15 cellular contexts compared by ENCODE assay signal in genomic region chr12:2792670-2793500, GRCh38. TPM values are rescaled to one million over a fixed set of nuclear protein-coding genes. Genes with fewer than 3 reads are reported as not detected.
DNase-seq lines count a peak whose midpoint lies in the region; ATAC-seq and TF ChIP-seq lines count a peak whose summit lies in the region.
"Had no signal": no experiment of that assay in that cellular context is flagged by ENCODE, and none has a peak within 500 bp of the region (broad histone marks: within the 10 kb centered on the region; RNA-seq: fewer than 3 reads in every experiment).

No MANE protein-coding gene starts in this region.

- DNase-seq in MCF 10A (ENCODE audit: unreplicated experiment) = no peak
- DNase-seq in breast epithelium (ENCODE audit: low spot score in 2 of 2) = no peak
- no peak for DNase-seq in activated CD8-positive, alpha-beta T cell treated with anti-CD3 and anti-CD28 coated beads for 36 hours
- DNase-seq in memory B cell (ENCODE audit: low spot score in 2 of 2) = no peak
- no peak for DNase-seq in nucleus accumbens (lab: John Stamatoyannopoulos, UW)
- no peak for DNase-seq in NCI-H146 treated with DMSO at 0.1 percent for 48 hours (lab: John Stamatoyannopoulos, UW; ENCODE audit: unreplicated experiment)
- no peak for DNase-seq in left ventricle myocardium inferior
- DNase-seq: activated CD4-positive, alpha-beta T cell treated with anti-CD3 and anti-CD28 coated beads for 48 hours; DMS79; NCI-H2029 treated with DMSO at 0.1 percent for 48 hours; NCI-H526 treated with DMSO at 0.1 percent for 48 hours had no signal

- TF ChIP-seq CTCF in MCF 10A (IDR thresholded peaks at IDR 0.05; ENCODE audit: unreplicated experiment) (no peak), breast epithelium (IDR thresholded peaks at IDR 0.05) (no peak), left ventricle myocardium inferior (IDR thresholded peaks at IDR 0.05; ENCODE audit: borderline replicate concordance) (no peak)
- no peak for TF ChIP-seq CTCF in activated CD8-positive, alpha-beta T cell treated with anti-CD3 and anti-CD28 coated beads for 36 hours (IDR thresholded peaks at IDR 0.05)

- no TSS peak for BruUV-seq in MCF 10A (replicated peaks; lab: Mats Ljungman, UMichigan)

- peak overlapping the region; percentile 72 for H3K4me3 Mint-ChIP-seq in MCF 10A (ENCODE audit: unreplicated experiment)
- peak overlapping the region; percentile 72 for H3K4me3 Mint-ChIP-seq in activated CD8-positive, alpha-beta T cell treated with anti-CD3 and anti-CD28 coated beads for 36 hours
- H3K4me3 Mint-ChIP-seq in memory B cell = peak overlapping the region; percentile 88

- H3K36me3 Mint-ChIP-seq in MCF 10A (ENCODE audit: insufficient read depth, unreplicated experiment) (peaks cover 20% of the 10 kb centered on the region), memory B cell (no peaks in the 10 kb centered on the region)
- H3K36me3 Mint-ChIP-seq in activated CD8-positive, alpha-beta T cell treated with anti-CD3 and anti-CD28 coated beads for 36 hours (ENCODE audit: low read depth) = peaks cover 21% of the 10 kb centered on the region

- CTCF ChIA-PET in MCF 10A (lab: Yijun Ruan, JAX) = interaction anchor here (0.8 to 1.3 kb wide), 4 partner anchors 9 to 1158 kb away, joined by 3 to 5 read pairs (median 4); no protein-coding TSS in a partner anchor
- CTCF ChIA-PET in activated CD8-positive, alpha-beta T cell treated with anti-CD3 and anti-CD28 coated beads for 36 hours (lab: Charles Lee) = interaction anchor here (1.5 to 3.6 kb wide), 3 partner anchors 9 to 110 kb away, joined by 7 to 12 read pairs (median 11); no protein-coding TSS in a partner anchor

- H3K4me3 ChIP-seq in breast epithelium = no peak overlapping the region
- H3K4me3 ChIP-seq in left ventricle myocardium inferior = no peak overlapping the region
- H3K4me3 ChIP-seq: prostate gland had no signal

- H3K27me3 Mint-ChIP-seq in MCF 10A (ENCODE audit: insufficient read depth, unreplicated experiment) (peaks cover 15% of the 10 kb centered on the region), memory B cell (no peaks in the 10 kb centered on the region)
- H3K27me3 Mint-ChIP-seq in activated CD8-positive, alpha-beta T cell treated with anti-CD3 and anti-CD28 coated beads for 36 hours = no peaks in the 10 kb centered on the region

- H3K9me3 ChIP-seq in breast epithelium = no peaks in the 10 kb centered on the region
- H3K9me3 ChIP-seq in left ventricle myocardium inferior (replicated peaks) = no peaks in the 10 kb centered on the region
- H3K9me3 ChIP-seq: prostate gland had no signal

- H3K36me3 ChIP-seq in breast epithelium = no peaks in the 10 kb centered on the region
- peaks cover 3% of the 10 kb centered on the region for H3K36me3 ChIP-seq in left ventricle myocardium inferior
- H3K36me3 ChIP-seq: prostate gland had no signal

- no peak for ATAC-seq in activated CD8-positive, alpha-beta T cell treated with anti-CD3 and anti-CD28 coated beads for 36 hours
- ATAC-seq in memory B cell (ENCODE audit: low read depth) (no peak), GM21390 (IDR thresholded peaks at IDR 0.05; ENCODE audit: unreplicated experiment) (no peak)
- ATAC-seq: Panc1 had no signal

- no peak overlapping the region for H3K27ac ChIP-seq in breast epithelium
- no peak overlapping the region for H3K27ac ChIP-seq in left ventricle myocardium inferior (replicated peaks)

- H3K4me1 Mint-ChIP-seq in MCF 10A (ENCODE audit: insufficient read depth, unreplicated experiment) = peaks cover 6% of the 10 kb centered on the region
- peaks cover 15% of the 10 kb centered on the region for H3K4me1 Mint-ChIP-seq in activated CD8-positive, alpha-beta T cell treated with anti-CD3 and anti-CD28 coated beads for 36 hours (ENCODE audit: low read depth)
- peaks cover 18% of the 10 kb centered on the region for H3K4me1 Mint-ChIP-seq in memory B cell

- intact Hi-C loops in MCF 10A (cut with micrococcal nuclease) = no loop called here
- intact Hi-C loops in breast epithelium (cut with DNase I; ENCODE audit: low total_unique reads) = no loop called here
- intact Hi-C loops in activated CD8-positive, alpha-beta T cell treated with anti-CD3 and anti-CD28 coated beads for 36 hours (cut with micrococcal nuclease) = no loop called here
- intact Hi-C loops in left ventricle myocardium inferior (cut with micrococcal nuclease) = no loop called here

- POLR2A ChIA-PET in MCF 10A (lab: Yijun Ruan, JAX) = interaction anchor here (1.2 kb wide), 1 partner anchor 21 kb away, joined by 5 read pairs; no protein-coding TSS in a partner anchor
- POLR2A ChIA-PET in activated CD8-positive, alpha-beta T cell treated with anti-CD3 and anti-CD28 coated beads for 36 hours (lab: Charles Lee) = interaction anchor here (0.5 kb wide), 1 partner anchor 122 kb away, joined by 3 read pairs; no protein-coding TSS in a partner anchor

- H3K27ac Mint-ChIP-seq in MCF 10A (ENCODE audit: low read depth, unreplicated experiment) = no peak overlapping the region
- no peak overlapping the region for H3K27ac Mint-ChIP-seq in activated CD8-positive, alpha-beta T cell treated with anti-CD3 and anti-CD28 coated beads for 36 hours
- no peak overlapping the region for H3K27ac Mint-ChIP-seq in memory B cell

- H3K4me1 ChIP-seq in breast epithelium (peaks cover 0 to 13% of the 10 kb centered on the region in 2 donors), left ventricle myocardium inferior (peaks cover 35% of the 10 kb centered on the region)

- TF ChIP-seq POLR2A in breast epithelium (IDR thresholded peaks at IDR 0.05) = no peak

- no peaks in the 10 kb centered on the region for H3K9me3 Mint-ChIP-seq in MCF 10A (ENCODE audit: unreplicated experiment)
- no peaks in the 10 kb centered on the region for H3K9me3 Mint-ChIP-seq in activated CD8-positive, alpha-beta T cell treated with anti-CD3 and anti-CD28 coated beads for 36 hours
- H3K9me3 Mint-ChIP-seq in memory B cell = no peaks in the 10 kb centered on the region

- H3K27me3 ChIP-seq in breast epithelium = no peaks in the 10 kb centered on the region
- H3K27me3 ChIP-seq in left ventricle myocardium inferior (ENCODE audit: low read depth) = no peaks in the 10 kb centered on the region

RNA-seq across cellular contexts. Expression of gene FKBP4, which starts 1.9 kb away (rescaled TPM):
- total RNA-seq in MCF 10A (2022) = 79.1 and 94.5 TPM in 2 replicates
- 10 to 100 TPM; 30.4 to 70.8 (median 50.1) TPM for total RNA-seq in breast epithelium
- total RNA-seq in activated CD8-positive, alpha-beta T cell treated with anti-CD3 and anti-CD28 coated beads for 36 hours = 100 to 1,000 TPM; 206 to 219 TPM
- total RNA-seq in left ventricle myocardium inferior = 57.0 TPM

RNA-seq across cellular contexts. Expression of gene ITFG2, which starts 19.6 kb away (rescaled TPM):
- total RNA-seq in MCF 10A (2022) (26.5 and 28.1 TPM in 2 replicates), breast epithelium (10 to 100 TPM; 22.2 to 48.9 (median 35.1) TPM), left ventricle myocardium inferior (12.4 TPM)
- 10 to 100 TPM; 25.4 to 25.8 TPM for total RNA-seq in activated CD8-positive, alpha-beta T cell treated with anti-CD3 and anti-CD28 coated beads for 36 hours

RNA-seq across cellular contexts. Expression of gene NRIP2, which starts 42.0 kb away (rescaled TPM):
- total RNA-seq in MCF 10A (2022) (not detected in 2 replicates), breast epithelium (1 to 10 TPM in 2 of 3 donors, under 1 TPM in 1; 0.16 to 1.6 (median 1.2) TPM), left ventricle myocardium inferior (1.2 TPM)
- not detected for total RNA-seq in activated CD8-positive, alpha-beta T cell treated with anti-CD3 and anti-CD28 coated beads for 36 hours
- total RNA-seq: M059J had no signal
